ENCODE assay signal across 31 cellular contexts in the genomic region with DNA sequence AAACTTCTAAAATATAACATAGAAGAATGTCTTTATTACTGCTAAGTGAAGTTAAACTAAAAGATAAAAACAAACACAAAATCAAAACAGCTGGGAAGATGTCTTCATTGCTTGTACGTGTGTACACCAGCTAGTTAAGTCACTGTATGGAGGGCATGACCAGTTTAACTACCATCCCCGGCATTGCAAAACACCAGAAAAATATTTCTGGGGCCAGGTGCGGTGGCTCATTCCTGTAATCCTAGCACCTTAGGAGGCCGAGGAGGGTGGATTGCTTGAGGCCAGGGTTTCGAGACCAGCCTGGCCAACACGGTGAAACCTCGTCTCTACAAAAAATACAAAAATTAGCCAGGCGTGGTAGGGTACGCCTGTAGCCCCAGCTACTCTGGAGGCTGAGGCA. TPM values are rescaled to one million over a fixed set of nuclear protein-coding genes. Genes with fewer than 3 reads are reported as not detected.
"Had no signal": no experiment of that assay in that cellular context is flagged by ENCODE, and none has a peak within 500 bp of the region (broad histone marks: within the 10 kb centered on the region; RNA-seq: fewer than 3 reads in every experiment).

No MANE protein-coding gene starts in this region.

- DNase-seq: Karpas-422, Kasumi-1, MG63, MV-4-11, NCI-H1048, NCI-H1092, NCI-H1105, NCI-H1105 treated with DMSO at 0.1 percent for 48 hours, NCI-H1417, NCI-H1417 treated with DMSO at 0.1 percent for 48 hours, NCI-H1436, NCI-H1436 treated with DMSO at 0.1 percent for 48 hours, NCI-H1694, NCI-H1694 treated with DMSO at 0.1 percent for 48 hours, NCI-H187, NCI-H187 treated with DMSO at 0.1 percent for 48 hours, NCI-H2081 treated with DMSO at 0.1 percent for 48 hours, NCI-H2107, NCI-H2171, NCI-H2171 treated with DMSO at 0.1 percent for 48 hours, NCI-H2227 treated with DMSO at 0.1 percent for 48 hours, NCI-H226, NCI-H446, NCI-H446 treated with DMSO at 0.1 percent for 48 hours, NCI-H510A, NCI-H510A treated with DMSO at 0.1 percent for 48 hours, NCI-H524 had no signal

- H3K27me3 ChIP-seq: MG63 had no signal

- H3K4me3 ChIP-seq: MG63 had no signal

- H3K36me3 ChIP-seq: MG63 had no signal

RNA-seq across cellular contexts. Expression of a gene that starts 19.2 kb away (rescaled TPM):
- total RNA-seq: LHCN-M2, M059J, MCF 10A, NCI-H460 had no signal
